1 cellular context compared by ENCODE assay signal in genomic region chr7:34162676-34163075, GRCh38.
TF ChIP-seq lines count a peak whose summit lies in the region.

No MANE protein-coding gene starts in this region.

TF ChIP-seq in GM23338, 12 proteins besides CTCF, POLR2A, EP300 and RAD21 (continued from another document):
- no peak for TF ChIP-seq ZNF462 (CRISPR knock-in tag; IDR thresholded peaks at IDR 0.05)
- no peak for TF ChIP-seq EZH2 (IDR thresholded peaks at IDR 0.05; ENCODE audit: low read depth, unreplicated experiment)
TF ChIP-seq in GM23338: peak in this region for 0.
